19 cellular contexts compared by ENCODE assay signal in genomic region chr14:55593698-55594097, GRCh38. TPM values are rescaled to one million over a fixed set of nuclear protein-coding genes. Genes with fewer than 3 reads are reported as not detected.
DNase-seq lines count a peak whose midpoint lies in the region; ATAC-seq, FAIRE-seq and TF ChIP-seq lines count a peak whose summit lies in the region.
"Had no signal": no experiment of that assay in that cellular context is flagged by ENCODE, and none has a peak within 500 bp of the region (broad histone marks: within the 10 kb centered on the region; RNA-seq: fewer than 3 reads in every experiment).

No MANE protein-coding gene starts in this region.

- H3K4me1 ChIP-seq in keratinocyte (ENCODE audit: control insufficient read depth, extremely low read depth, insufficient read depth, low read length): peaks cover 5% of the 10 kb centered on the region

- H3K27ac ChIP-seq in keratinocyte (ENCODE audit: control insufficient read depth, insufficient read depth, low read length): peak overlapping the region; percentile 28
- H3K27ac ChIP-seq: WERI-Rb-1 had no signal

- H3K9ac ChIP-seq in keratinocyte (ENCODE audit: control insufficient read depth, extremely low read depth, insufficient read depth, low read length): no peak overlapping the region

- H3K4me3 Mint-ChIP-seq in osteocyte (ENCODE audit: unreplicated experiment): no peak overlapping the region
- H3K4me3 Mint-ChIP-seq: CD4-positive, alpha-beta T cell; T-helper 1 cell treated with Interleukin-12 subunit alpha and Interleukin-12 subunit beta and Interleukin-4 antibody, amounts not matched to agents 30 μg/mL and 1 μg/mL, for 36 hours had no signal

- H3K9me3 ChIP-seq in keratinocyte (ENCODE audit: control insufficient read depth, low read depth, low read length): no peaks in the 10 kb centered on the region

- no peaks in the 10 kb centered on the region for H3K36me3 ChIP-seq in keratinocyte (ENCODE audit: control insufficient read depth in 2 of 2, extremely low read depth in 1 of 2, insufficient read depth in 2 of 2, low read length in 2 of 2)
- H3K36me3 ChIP-seq: WERI-Rb-1 had no signal

- peaks cover 5% of the 10 kb centered on the region for H4K20me1 ChIP-seq in keratinocyte (ENCODE audit: control insufficient read depth, extremely low read depth, insufficient read depth, low read length)

- peak overlapping the region; percentile 73 for H3K27ac Mint-ChIP-seq in osteocyte (ENCODE audit: unreplicated experiment)
- H3K27ac Mint-ChIP-seq: CD4-positive, alpha-beta T cell; T-helper 1 cell treated with Interleukin-12 subunit alpha and Interleukin-12 subunit beta and Interleukin-4 antibody, amounts not matched to agents 30 μg/mL and 1 μg/mL, for 36 hours had no signal

- DNase-seq in M059J (ENCODE audit: low read depth): peak; percentile 17
- DNase-seq in keratinocyte (ENCODE audit: low read depth, low spot score): no peak
- no peak for DNase-seq in osteocyte (ENCODE audit: extremely low spot score, unreplicated experiment)
- no peak for DNase-seq in middle frontal gyrus (ENCODE audit: extremely low spot score, low spot score)
- DNase-seq: activated CD4-positive, alpha-beta T cell treated with anti-CD3 and anti-CD28 coated beads, Interleukin-2, amount 50 U/mL, for 4 hours; activated gamma-delta T cell treated with Interleukin-2 at 50 U/mL for 16 hours; caudate nucleus; CD4-positive, alpha-beta T cell; Kasumi-1; NCI-H69; SHP77; stimulated activated CD4-positive, alpha-beta T cell treated with anti-CD3 and anti-CD28 coated beads, Interleukin-4, amount 100 ng/mL, for 1 hour; WERI-Rb-1 had no signal

- ATAC-seq in GM21423 (IDR thresholded peaks at IDR 0.05; ENCODE audit: unreplicated experiment): no peak
- no peak for ATAC-seq in GM19395 (IDR thresholded peaks at IDR 0.05; ENCODE audit: unreplicated experiment)
- ATAC-seq in HG03095 (IDR thresholded peaks at IDR 0.05; ENCODE audit: unreplicated experiment): no peak
- ATAC-seq: GM12878 had no signal

- H3K9me3 Mint-ChIP-seq in osteocyte (ENCODE audit: unreplicated experiment): peaks cover 2% of the 10 kb centered on the region
- H3K9me3 Mint-ChIP-seq: T-helper 1 cell treated with Interleukin-12 subunit alpha and Interleukin-12 subunit beta and Interleukin-4 antibody, amounts not matched to agents 30 μg/mL and 1 μg/mL, for 36 hours had no signal

- no peaks in the 10 kb centered on the region for H3K27me3 ChIP-seq in keratinocyte (ENCODE audit: control insufficient read depth, extremely low read depth, insufficient read depth, low read length)

- peaks cover 8% of the 10 kb centered on the region for H3K36me3 Mint-ChIP-seq in osteocyte (ENCODE audit: unreplicated experiment)

- FAIRE-seq in G401.6 (lab: Jason Lieb, UNC): peak; percentile 19
- FAIRE-seq in keratinocyte (lab: Jason Lieb, UNC): no peak
- FAIRE-seq: GM12878 had no signal

- peaks cover 56% of the 10 kb centered on the region for H3K4me1 Mint-ChIP-seq in osteocyte (ENCODE audit: unreplicated experiment)

- no peaks in the 10 kb centered on the region for H3K9me1 ChIP-seq in keratinocyte (ENCODE audit: control insufficient read depth, extremely low read depth, insufficient read depth, low read length)

- TF ChIP-seq CTCF in keratinocyte (optimal IDR thresholded peaks at IDR 0.05 in 1 of 3, IDR thresholded peaks at IDR 0.05 in 1 of 3, conservative IDR thresholded peaks at IDR 0.05 in 1 of 3; ENCODE audit: extremely low read depth in 1 of 3, insufficient read depth in 2 of 3, low read length in 3 of 3): no peak
- no peak for TF ChIP-seq CTCF in osteocyte (IDR thresholded peaks at IDR 0.05)

- dilution Hi-C loops in keratinocyte (cut with MboI; ENCODE audit: extremely low pct_ligation_motif_present, low sequenced_read_pairs): no loop called here

- H3K4me2 ChIP-seq in keratinocyte (ENCODE audit: control insufficient read depth, extremely low read depth, insufficient read depth, low read depth, low read length): no peak overlapping the region

- H3K27me3 Mint-ChIP-seq in osteocyte (ENCODE audit: unreplicated experiment): no peaks in the 10 kb centered on the region
- H3K27me3 Mint-ChIP-seq: CD4-positive, alpha-beta T cell had no signal

- peaks cover 93% of the 10 kb centered on the region for H3K79me2 ChIP-seq in keratinocyte (ENCODE audit: control insufficient read depth, insufficient read depth, low read length)

- H2AFZ ChIP-seq in keratinocyte (ENCODE audit: control insufficient read depth, low read length): no peak overlapping the region

- H3K4me3 ChIP-seq in keratinocyte (ENCODE audit: control insufficient read depth in 2 of 3, extremely low read depth in 1 of 3, insufficient read depth in 2 of 3, low read depth in 1 of 3, low read length in 3 of 3): no peak overlapping the region
- H3K4me3 ChIP-seq: GM12878 had no signal

RNA-seq across cellular contexts. Expression of gene KTN1, which starts 13.7 kb away (rescaled TPM):
- total RNA-seq in M059J (2014; rRNA removed; shearing (Covaris generic)): 74.6 and 76.6 TPM in 2 replicates
- 62.6 to 121 TPM (median 81.3 TPM) in 3 replicates for polyA plus RNA-seq in keratinocyte
- 353 TPM for polyA plus RNA-seq in keratinocyte (2011; ENCODE audit: low read depth)
- 51.6 and 77.8 TPM in 2 replicates for polyA plus RNA-seq in keratinocyte (2011; cell fraction: cytosol; rRNA removed)
- 72.4 and 135 TPM in 2 replicates for polyA plus RNA-seq in keratinocyte (2011; cell fraction: nucleus; rRNA removed)
- 70.7 and 116 TPM in 2 replicates for polyA plus RNA-seq in keratinocyte (2012; ENCODE audit: low replicate concordance)
- polyA minus RNA-seq in keratinocyte: 5.2 to 65.1 TPM (median 21.7 TPM) in 3 replicates
- 63.1 TPM for polyA minus RNA-seq in keratinocyte (2011; cell fraction: cytosol; rRNA and poly(A)+ RNA removed)
- 67.3 and 125 TPM in 2 replicates for polyA minus RNA-seq in keratinocyte (2011; cell fraction: nucleus; rRNA and poly(A)+ RNA removed)
- total RNA-seq in osteocyte: 138 and 146 TPM in 2 replicates
